In the genomic region with DNA sequence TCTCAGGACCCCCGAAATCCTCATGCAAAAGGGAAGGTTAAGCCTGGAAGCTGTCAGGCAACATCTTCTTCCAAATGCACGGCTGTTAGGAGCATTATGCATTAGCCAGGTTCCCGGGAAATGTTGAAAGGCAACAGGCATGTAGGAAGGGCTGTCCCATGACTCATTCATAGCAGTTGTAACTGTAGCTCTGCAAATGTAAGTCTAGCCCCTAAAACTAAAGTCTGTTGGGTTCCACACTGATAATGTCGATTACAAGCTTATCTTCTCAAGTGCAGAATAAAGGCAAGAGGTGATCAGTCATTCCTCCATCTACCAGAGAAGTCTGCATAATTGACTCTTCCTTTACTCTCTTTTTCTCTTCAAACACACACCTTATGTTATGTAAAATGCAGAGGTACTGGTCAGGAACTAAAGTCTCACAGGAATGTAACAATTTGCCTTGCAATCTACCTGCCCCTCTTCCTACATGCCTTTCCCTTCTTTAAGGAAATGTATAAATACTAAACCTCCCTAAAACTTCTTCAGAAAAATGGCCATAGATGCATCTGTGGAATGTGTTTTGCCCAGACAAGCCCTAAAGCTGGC, we compare ENCODE assay signal across 22 cellular contexts.
DNase-seq lines count a peak whose midpoint lies in the region; ATAC-seq, FAIRE-seq and TF ChIP-seq lines count a peak whose summit lies in the region.
"Had no signal": no experiment of that assay in that cellular context is flagged by ENCODE, and none has a peak within 500 bp of the region (broad histone marks: within the 10 kb centered on the region; RNA-seq: fewer than 3 reads in every experiment).

No MANE protein-coding gene starts in this region.

- H3K4me1 Mint-ChIP-seq in activated CD4-positive, alpha-beta T cell treated with anti-CD3 and anti-CD28 coated beads, Interleukin-2, amount 10 ng/mL, durations not matched to agents 24 days and 14 days, result peaks cover 1% of the 10 kb centered on the region

- no peak overlapping the region for H2BK15ac ChIP-seq in H1 (ENCODE audit: low read length)

- H3K9me2 ChIP-seq in SK-N-SH, result no peaks in the 10 kb centered on the region

- H3K9ac ChIP-seq in H1 (replicated peaks in 1 of 4; ENCODE audit: extremely low read depth in 1 of 4, low read depth in 3 of 4, low read length in 3 of 4) (no peak overlapping the region), SK-N-SH (no peak overlapping the region)

- no peak overlapping the region for H3K23ac ChIP-seq in H1 (ENCODE audit: insufficient read length)

- H3K56ac ChIP-seq in H1 (replicated peaks; ENCODE audit: insufficient read length, low read depth, low read length), result no peak overlapping the region

- peaks cover 0 to 2% of the 10 kb centered on the region in 2 experiments; a peak in 2 of 4 replicates for H3K9me3 ChIP-seq in H1 (ENCODE audit: insufficient read depth in 2 of 2, low read depth in 1 of 2, low read length in 1 of 2)
- H3K9me3 ChIP-seq in SK-N-SH, result no peaks in the 10 kb centered on the region
- H3K9me3 ChIP-seq: Caco-2 had no signal

- H3K36me3 ChIP-seq in H1 (ENCODE audit: control insufficient read depth in 2 of 4, insufficient read depth in 4 of 4, low read length in 3 of 4), result no peaks in the 10 kb centered on the region; a peak in 1 of 8 replicates
- H3K36me3 ChIP-seq in SK-N-SH (replicated peaks in 1 of 2; ENCODE audit: control insufficient read depth in 1 of 2, insufficient read depth in 2 of 2, low read length in 1 of 2), result no peaks in the 10 kb centered on the region

- WGBS in H1 (ENCODE audit: extremely low coverage in 1 of 2, insufficient coverage in 1 of 2, insufficient read length in 1 of 2, insufficient replicate concordance in 2 of 2, low coverage in 1 of 2, low lambda C conversion rate in 2 of 2, missing lambda C conversion rate in 1 of 2), 2 experiments, result 68% methylated on average over 4 of the region's 4 CpGs; no CpG with 5 or more reads in 1 of the 2 experiments
- 5% methylated on average over 4 of the region's 4 CpGs for WGBS in SK-N-SH (ENCODE audit: low lambda C conversion rate)

- H3K4me3 ChIP-seq in H1 (ENCODE audit: extremely low read depth in 1 of 4, insufficient read depth in 2 of 4, low read depth in 3 of 4, low read length in 4 of 4), result peak overlapping the region in 1 of 4 experiments; percentile 14; a peak in 1 of 8 replicates
- H3K4me3 ChIP-seq in SK-N-SH (ENCODE audit: low read depth in 2 of 2, low read length in 1 of 2), result no peak overlapping the region
- H3K4me3 ChIP-seq: PC-9 had no signal

- H3K23me2 ChIP-seq in H1 (ENCODE audit: low read depth, low read length), result no peaks in the 10 kb centered on the region

- no peak overlapping the region for H3K4me3 Mint-ChIP-seq in activated CD4-positive, alpha-beta T cell treated with anti-CD3 and anti-CD28 coated beads, Interleukin-2, amount 10 ng/mL, durations not matched to agents 24 days and 14 days
- H3K4me3 Mint-ChIP-seq: CD4-positive, alpha-beta T cell had no signal

- no peak overlapping the region; the same call in 1 of the 2 replicates for H2BK5ac ChIP-seq in H1 (ENCODE audit: low read depth, low read length)

- H3K18ac ChIP-seq in H1 (ENCODE audit: extremely low read depth, low read length), result no peak overlapping the region

- H4K20me1 ChIP-seq in H1 (replicated peaks in 1 of 2; ENCODE audit: control insufficient read depth in 1 of 2, insufficient read depth in 2 of 2, low read length in 2 of 2) (no peaks in the 10 kb centered on the region), SK-N-SH (ENCODE audit: insufficient read depth) (no peaks in the 10 kb centered on the region)

- POLR2A ChIA-PET in H1 (lab: Charles Lee; ENCODE audit: partially characterized antibody), result no interaction called here
- POLR2A ChIA-PET in SK-N-SH (lab: Yijun Ruan, JAX), result no interaction called here

- H2BK120ac ChIP-seq in H1 (replicated peaks; ENCODE audit: low read depth, low read length), result no peak overlapping the region

- no peaks in the 10 kb centered on the region for H3K9me3 Mint-ChIP-seq in activated CD4-positive, alpha-beta T cell treated with anti-CD3 and anti-CD28 coated beads, Interleukin-2, amount 10 ng/mL, durations not matched to agents 24 days and 14 days

- no peak overlapping the region for H2AK5ac ChIP-seq in H1 (ENCODE audit: low read depth, low read length)

- H3K27me3 Mint-ChIP-seq in activated CD4-positive, alpha-beta T cell treated with anti-CD3 and anti-CD28 coated beads, Interleukin-2, amount 10 ng/mL, durations not matched to agents 24 days and 14 days, result no peaks in the 10 kb centered on the region
- H3K27me3 Mint-ChIP-seq: CD4-positive, alpha-beta T cell had no signal

- TF ChIP-seq EP300 in H1 (IDR thresholded peaks at IDR 0.05; ENCODE audit: borderline replicate concordance in 1 of 2, low read depth in 2 of 2, low read length in 2 of 2) (no peak), SK-N-SH (IDR thresholded peaks at IDR 0.05; ENCODE audit: borderline replicate concordance in 1 of 2, low read depth in 1 of 2, low read length in 1 of 2) (no peak)

- no peak overlapping the region for H2BK20ac ChIP-seq in H1 (ENCODE audit: low read length)

- no peak overlapping the region for H4K8ac ChIP-seq in H1 (ENCODE audit: extremely low read depth, insufficient read depth, low read length)

- peak; percentile 81 for FAIRE-seq in H1 (lab: Jason Lieb, UNC)
- FAIRE-seq: A204.1, GM12892, HTR-8/SVneo had no signal

- H3K4me1 ChIP-seq in H1 (replicated peaks in 1 of 4; ENCODE audit: control insufficient read depth in 3 of 4, insufficient read depth in 4 of 4, low read length in 3 of 4) (peaks cover 0 to 7% (median 6%) of the 10 kb centered on the region in 4 experiments; a peak in 4 of 7 replicates), SK-N-SH (ENCODE audit: control insufficient read depth in 1 of 2, insufficient read depth in 2 of 2, low read depth in 1 of 2, low read length in 1 of 2) (no peaks in the 10 kb centered on the region)
- H3K4me1 ChIP-seq: Caco-2 had no signal

- no peak for TF ChIP-seq POLR2A in H1 (IDR thresholded peaks at IDR 0.05; ENCODE audit: control extremely low read depth in 1 of 2, low read depth in 2 of 2, low read length in 2 of 2)

- TF ChIP-seq CTCF in H1 (IDR thresholded peaks at IDR 0.05; ENCODE audit: control extremely low read depth in 1 of 3, insufficient read depth in 1 of 3, low read depth in 1 of 3, low read length in 3 of 3), result no peak
- TF ChIP-seq CTCF in SK-N-SH (IDR thresholded peaks at IDR 0.05), result no peak

- no peak overlapping the region for H3K14ac ChIP-seq in H1 (ENCODE audit: insufficient read length)

- no peak for TF ChIP-seq RAD21 in H1 (IDR thresholded peaks at IDR 0.05 in 1 of 2, conservative IDR thresholded peaks at IDR 0.05 in 1 of 2; ENCODE audit: low read depth in 2 of 2, low read length in 2 of 2)
- TF ChIP-seq RAD21 in SK-N-SH (IDR thresholded peaks at IDR 0.05; ENCODE audit: low read length), result no peak

- peak; percentile 23 for DNase-seq in activated CD4-positive, alpha-beta T cell treated with anti-CD3 and anti-CD28 coated beads, Interleukin-2, amount 10 ng/mL, durations not matched to agents 24 days and 14 days
- DNase-seq in activated CD4-positive, alpha-beta T cell treated with anti-CD3 and anti-CD28 coated beads for 48 hours, result no peak
- DNase-seq in H1 (ENCODE audit: low read depth in 1 of 2, low spot score in 2 of 2) (no peak), islet precursor cell (peak; percentile 89), amygdala (lab: John Stamatoyannopoulos, UW) (no peak), SHP77 treated with DMSO at 0.1 percent for 48 hours (lab: John Stamatoyannopoulos, UW) (no peak), SK-N-SH (no peak)
- DNase-seq: Caco-2; CD4-positive, alpha-beta T cell; EL; MM.1S; NCI-H1092; NCI-H1436 treated with DMSO at 0.1 percent for 48 hours; NCI-H2081; NCI-H510A; PC-9 had no signal

- H2AFZ ChIP-seq in H1 (ENCODE audit: low read length), result peak overlapping the region; percentile 28; the same call in 1 of the 2 replicates
- no peak overlapping the region for H2AFZ ChIP-seq in SK-N-SH (ENCODE audit: low read depth)
- H2AFZ ChIP-seq: PC-9 had no signal

- no peak overlapping the region for H2BK12ac ChIP-seq in H1 (ENCODE audit: low read depth, low read length)

- H3K36me3 Mint-ChIP-seq in activated CD4-positive, alpha-beta T cell treated with anti-CD3 and anti-CD28 coated beads, Interleukin-2, amount 10 ng/mL, durations not matched to agents 24 days and 14 days (ENCODE audit: low read depth), result no peaks in the 10 kb centered on the region

- no peak overlapping the region for H4K91ac ChIP-seq in H1 (replicated peaks; ENCODE audit: insufficient read length, low read length)

- peak overlapping the region in 1 of 2 experiments; percentile 31; a peak in 1 of 4 replicates for H3K4me2 ChIP-seq in H1 (ENCODE audit: insufficient read depth in 1 of 2, low read depth in 2 of 2, low read length in 2 of 2)
- H3K4me2 ChIP-seq in SK-N-SH, result no peak overlapping the region
- H3K4me2 ChIP-seq: PC-9 had no signal

- no peak for ATAC-seq in GM21737 (IDR thresholded peaks at IDR 0.05; ENCODE audit: unreplicated experiment)
- ATAC-seq: HCT116 had no signal

- intact Hi-C loops in activated CD4-positive, alpha-beta T cell treated with anti-CD3 and anti-CD28 coated beads, Interleukin-2, amount 10 ng/mL, durations not matched to agents 24 days and 14 days (cut with micrococcal nuclease), result no loop called here

- CTCF ChIA-PET in H1 (lab: Charles Lee; ENCODE audit: partially characterized antibody), result interaction anchor here (0.7 to 0.9 kb wide), 3 partner anchors 12 to 1789 kb away, joined by 3 read pairs; no protein-coding TSS in a partner anchor
- CTCF ChIA-PET in SK-N-SH (lab: Yijun Ruan, JAX), result interaction anchor here (0.7 to 0.8 kb wide), 2 partner anchors 18 to 301 kb away, joined by 3 read pairs; no protein-coding TSS in a partner anchor

- no peak overlapping the region for H3K4ac ChIP-seq in H1 (replicated peaks; ENCODE audit: insufficient read length, low read depth, low read length)

- H3K27me3 ChIP-seq in H1 (replicated peaks in 1 of 4; ENCODE audit: control insufficient read depth in 3 of 4, extremely low read depth in 1 of 4, insufficient read depth in 3 of 4, low read length in 3 of 4) (no peaks in the 10 kb centered on the region), SK-N-SH (ENCODE audit: insufficient read depth) (no peaks in the 10 kb centered on the region)

- no peaks in the 10 kb centered on the region for H3K79me1 ChIP-seq in H1 (ENCODE audit: low read depth, low read length)

- H3K79me2 ChIP-seq in H1 (ENCODE audit: control insufficient read depth in 1 of 2, insufficient read depth in 2 of 2, low read length in 2 of 2), result no peaks in the 10 kb centered on the region
- H3K79me2 ChIP-seq in SK-N-SH (ENCODE audit: insufficient read depth), result no peaks in the 10 kb centered on the region

- H4K5ac ChIP-seq in H1 (ENCODE audit: insufficient read length, low read depth, low read length), result no peak overlapping the region

- no peak overlapping the region for H3K27ac Mint-ChIP-seq in activated CD4-positive, alpha-beta T cell treated with anti-CD3 and anti-CD28 coated beads, Interleukin-2, amount 10 ng/mL, durations not matched to agents 24 days and 14 days
- H3K27ac Mint-ChIP-seq: CD4-positive, alpha-beta T cell had no signal

- H3F3A ChIP-seq in SK-N-SH (replicated peaks; ENCODE audit: insufficient read depth), result no peaks in the 10 kb centered on the region

- H3K27ac ChIP-seq in H1 (ENCODE audit: low read depth, low read length), result no peak overlapping the region
- H3K27ac ChIP-seq in SK-N-SH (ENCODE audit: low read depth in 2 of 2, low read length in 1 of 2), result no peak overlapping the region
- H3K27ac ChIP-seq: PC-9, RWPE1 had no signal

Comparison
In these comparisons a context has a peak if more than half of its experiments do, and no peak if none do; other contexts are left out.
1. DNase-seq: peak in activated CD4-positive, alpha-beta T cell treated with anti-CD3 and anti-CD28 coated beads, Interleukin-2, amount 10 ng/mL, durations not matched to agents 24 days and 14 days (single experiment) and islet precursor cell (single experiment); none in activated CD4-positive, alpha-beta T cell treated with anti-CD3 and anti-CD28 coated beads for 48 hours (single experiment), H1 (0 of 2), amygdala (0 of 56), SHP77 treated with DMSO at 0.1 percent for 48 hours (single experiment) and SK-N-SH (single experiment).